In the genomic region with DNA sequence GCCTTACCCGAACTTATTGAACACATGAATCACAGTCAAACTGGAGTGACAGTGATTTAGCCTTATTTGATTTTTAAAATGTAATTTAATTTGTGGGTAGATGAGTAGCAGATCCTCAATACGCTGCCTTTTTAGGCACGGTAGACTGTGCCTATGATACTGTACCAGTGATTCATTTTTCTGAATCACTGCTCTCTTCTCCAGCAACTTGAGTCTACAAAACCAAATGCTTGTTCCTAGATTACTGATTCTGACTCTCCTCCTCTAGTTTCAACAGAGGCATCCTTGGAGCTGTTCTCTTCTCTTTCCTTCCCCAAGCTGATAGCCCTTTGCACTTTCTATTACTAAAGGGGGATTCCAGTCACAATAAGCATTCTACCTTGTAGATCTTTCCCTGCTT, we compare ENCODE assay signal across 20 cellular contexts.
"Had no signal": no experiment of that assay in that cellular context is flagged by ENCODE, and none has a peak within 500 bp of the region (broad histone marks: within the 10 kb centered on the region; RNA-seq: fewer than 3 reads in every experiment).

No MANE protein-coding gene starts in this region.

- H3K36me3 ChIP-seq: gastrocnemius medialis, lower lobe of right lung, thoracic aorta, upper lobe of right lung had no signal

- ATAC-seq: activated CD8-positive, alpha-beta memory T cell treated with anti-CD3 and anti-CD28 coated beads, Interleukin-2, amount 10 ng/mL, durations not matched to agents 7 days and 5 days; effector memory CD8-positive, alpha-beta T cell; gastrocnemius medialis; lower lobe of right lung; sciatic nerve; upper lobe of right lung had no signal

- H3K4me3 ChIP-seq: gastrocnemius medialis, lower lobe of right lung, thoracic aorta, upper lobe of right lung had no signal

- H3K4me1 ChIP-seq: gastrocnemius medialis, lower lobe of right lung, upper lobe of right lung had no signal

- H3K9me3 Mint-ChIP-seq: activated naive CD8-positive, alpha-beta T cell treated with anti-CD3 and anti-CD28 coated beads, Interleukin-2, amount 10 ng/mL, durations not matched to agents 7 days and 5 days; brain; effector memory CD8-positive, alpha-beta T cell; nephron progenitor cell; stimulated activated memory B cell treated with anti-CD40 and anti-IgM and Interleukin-4, amounts not matched to agents 10 μg/mL and 1 μg/mL and 100 μg/mL, for 72 hours; T-cell had no signal

- H3K4me3 Mint-ChIP-seq: activated CD8-positive, alpha-beta memory T cell treated with anti-CD3 and anti-CD28 coated beads, Interleukin-2, amount 10 ng/mL, durations not matched to agents 7 days and 5 days; activated naive CD8-positive, alpha-beta T cell treated with anti-CD3 and anti-CD28 coated beads, Interleukin-2, amount 10 ng/mL, durations not matched to agents 7 days and 5 days; brain; effector memory CD8-positive, alpha-beta T cell; nephron progenitor cell; stimulated activated memory B cell treated with anti-CD40 and anti-IgM and Interleukin-4, amounts not matched to agents 10 μg/mL and 1 μg/mL and 100 μg/mL, for 72 hours had no signal

- H3K27ac Mint-ChIP-seq: activated CD8-positive, alpha-beta memory T cell treated with anti-CD3 and anti-CD28 coated beads, Interleukin-2, amount 10 ng/mL, durations not matched to agents 7 days and 5 days; activated naive CD8-positive, alpha-beta T cell treated with anti-CD3 and anti-CD28 coated beads, Interleukin-2, amount 10 ng/mL, durations not matched to agents 7 days and 5 days; brain; effector memory CD8-positive, alpha-beta T cell; nephron progenitor cell; stimulated activated memory B cell treated with anti-CD40 and anti-IgM and Interleukin-4, amounts not matched to agents 10 μg/mL and 1 μg/mL and 100 μg/mL, for 72 hours had no signal

- H3K36me3 Mint-ChIP-seq: activated naive CD8-positive, alpha-beta T cell treated with anti-CD3 and anti-CD28 coated beads, Interleukin-2, amount 10 ng/mL, durations not matched to agents 7 days and 5 days; brain; stimulated activated memory B cell treated with anti-CD40 and anti-IgM and Interleukin-4, amounts not matched to agents 10 μg/mL and 1 μg/mL and 100 μg/mL, for 72 hours had no signal

- DNase-seq: activated CD4-positive, alpha-beta T cell treated with anti-CD3 and anti-CD28 coated beads for 1 hour; activated CD4-positive, alpha-beta T cell treated with anti-CD3 and anti-CD28 coated beads, Interleukin-2, amount 50 U/mL, for 48 hours; activated CD8-positive, alpha-beta memory T cell treated with anti-CD3 and anti-CD28 coated beads, Interleukin-2, amount 10 ng/mL, durations not matched to agents 7 days and 5 days; activated gamma-delta T cell treated with Interleukin-2 at 50 U/mL for 16 hours; activated naive CD8-positive, alpha-beta T cell treated with anti-CD3 and anti-CD28 coated beads, Interleukin-2, amount 10 ng/mL, durations not matched to agents 7 days and 5 days; anterior cingulate cortex; effector memory CD8-positive, alpha-beta T cell; gastrocnemius medialis; lower lobe of right lung; nephron progenitor cell; nucleus accumbens; stimulated activated CD4-positive, alpha-beta T cell treated with anti-CD3 and anti-CD28 coated beads, Interleukin-4, amount 100 ng/mL, for 24 hours; T1000; upper lobe of right lung had no signal

- H3K27me3 ChIP-seq: gastrocnemius medialis, upper lobe of right lung had no signal

- H3K9me3 ChIP-seq: gastrocnemius medialis, lower lobe of right lung, thoracic aorta, upper lobe of right lung had no signal

- H3K27me3 Mint-ChIP-seq: activated CD8-positive, alpha-beta memory T cell treated with anti-CD3 and anti-CD28 coated beads, Interleukin-2, amount 10 ng/mL, durations not matched to agents 7 days and 5 days; activated naive CD8-positive, alpha-beta T cell treated with anti-CD3 and anti-CD28 coated beads, Interleukin-2, amount 10 ng/mL, durations not matched to agents 7 days and 5 days; brain; effector memory CD8-positive, alpha-beta T cell; stimulated activated memory B cell treated with anti-CD40 and anti-IgM and Interleukin-4, amounts not matched to agents 10 μg/mL and 1 μg/mL and 100 μg/mL, for 72 hours; T-cell had no signal

- H3K4me1 Mint-ChIP-seq: brain; nephron progenitor cell; stimulated activated memory B cell treated with anti-CD40 and anti-IgM and Interleukin-4, amounts not matched to agents 10 μg/mL and 1 μg/mL and 100 μg/mL, for 72 hours had no signal

- FAIRE-seq: keratinocyte had no signal
